6 cellular contexts compared by ENCODE assay signal in genomic region chr9:38377336-38378083, GRCh38. TPM values are rescaled to one million over a fixed set of nuclear protein-coding genes. Genes with fewer than 3 reads are reported as not detected.
"Had no signal": no experiment of that assay in that cellular context is flagged by ENCODE, and none has a peak within 500 bp of the region (broad histone marks: within the 10 kb centered on the region; RNA-seq: fewer than 3 reads in every experiment).

No MANE protein-coding gene starts in this region.

RNA-seq across cellular contexts. Expression of gene IGFBPL1, which starts 46.7 kb away (rescaled TPM):
- total RNA-seq: mammary epithelial cell; naive thymus-derived CD4-positive, alpha-beta T cell; natural killer cell treated with Interleukin-12 subunit alpha and Interleukin-12 subunit beta and Interleukin-15 and Interleukin-18, amount 100 ng/mL, for 72 hours had no signal
- polyA plus RNA-seq: heart left ventricle; immature natural killer cell; liver; naive thymus-derived CD4-positive, alpha-beta T cell had no signal
